In the genomic region with DNA sequence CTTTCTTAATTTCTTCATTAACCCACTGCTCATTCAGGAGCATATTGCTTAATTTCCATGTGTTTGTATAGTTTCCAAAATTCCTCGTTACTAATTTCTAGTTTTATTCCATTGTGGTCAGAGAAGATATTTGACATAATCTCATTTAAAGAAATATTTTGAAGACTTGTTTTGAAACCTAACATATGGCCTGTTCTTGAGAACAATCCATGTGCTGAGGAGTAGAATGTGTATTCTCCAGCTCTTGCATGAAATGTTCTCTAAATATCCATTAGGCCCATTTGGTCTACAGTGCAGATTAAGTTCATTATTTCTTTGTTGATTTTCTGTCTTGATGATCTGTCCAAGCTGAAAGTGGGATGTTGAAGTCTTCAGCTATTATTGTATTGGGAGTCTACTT, we compare ENCODE assay signal across 18 cellular contexts.
DNase-seq lines count a peak whose midpoint lies in the region; ATAC-seq, FAIRE-seq and TF ChIP-seq lines count a peak whose summit lies in the region.
"Had no signal": no experiment of that assay in that cellular context is flagged by ENCODE, and none has a peak within 500 bp of the region (broad histone marks: within the 10 kb centered on the region; RNA-seq: fewer than 3 reads in every experiment).

No MANE protein-coding gene starts in this region.

- H3K36me3 ChIP-seq in adipocyte (ENCODE audit: control insufficient read depth, insufficient read depth, low read length, severe bottlenecking), result no peaks in the 10 kb centered on the region
- no peaks in the 10 kb centered on the region for H3K36me3 ChIP-seq in kidney (ENCODE audit: control insufficient read depth in 1 of 2, insufficient read depth in 2 of 2, low read length in 2 of 2)
- no peaks in the 10 kb centered on the region for H3K36me3 ChIP-seq in lower lobe of right lung
- H3K36me3 ChIP-seq: BLaER1 had no signal

- DNase-seq in AG10803 (ENCODE audit: low read depth), result peak; percentile 71
- peak; percentile 64 for DNase-seq in adipocyte (ENCODE audit: low read depth)
- DNase-seq in fibroblast of mammary gland (ENCODE audit: low read depth), result peak; percentile 66
- DNase-seq in kidney, result no peak
- DNase-seq in lower lobe of right lung, result no peak
- DNase-seq in NOMO-1 (lab: John Stamatoyannopoulos, UW; ENCODE audit: unreplicated experiment in 2 of 2), result no peak
- DNase-seq: CD4-positive, alpha-beta memory T cell; DMS153; DMS79; GF-D8; HFFc6; KG1 had no signal

- H3K27ac ChIP-seq in kidney (ENCODE audit: low read depth in 2 of 2, low read length in 2 of 2) (no peak overlapping the region), lower lobe of right lung (no peak overlapping the region)
- H3K27ac ChIP-seq: BLaER1 had no signal

- FAIRE-seq in islet of Langerhans (lab: Jason Lieb, UNC), result peak; percentile 66
- FAIRE-seq in kidney (lab: Jason Lieb, UNC), result no peak
- FAIRE-seq: H54, HepG2 had no signal

- ATAC-seq in lower lobe of right lung, result no peak
- ATAC-seq: GM23338, HCT116, HepG2 had no signal

- no peaks in the 10 kb centered on the region for H3K27me3 ChIP-seq in adipocyte (replicated peaks; ENCODE audit: control insufficient read depth, insufficient read depth, low read length)
- no peaks in the 10 kb centered on the region for H3K27me3 ChIP-seq in lower lobe of right lung (ENCODE audit: low read depth)
- H3K27me3 ChIP-seq: BLaER1 had no signal

- no peak overlapping the region for H3K4me3 ChIP-seq in AG10803 (ENCODE audit: low read length)
- no peak overlapping the region for H3K4me3 ChIP-seq in adipocyte (ENCODE audit: low read length)
- no peak overlapping the region for H3K4me3 ChIP-seq in fibroblast of mammary gland (ENCODE audit: control insufficient read depth, low read depth, low read length)
- no peak overlapping the region for H3K4me3 ChIP-seq in kidney (ENCODE audit: low read length in 2 of 2)
- H3K4me3 ChIP-seq in lower lobe of right lung, result no peak overlapping the region
- H3K4me3 ChIP-seq: BLaER1, GM23338 had no signal

- H3K4me1 ChIP-seq in adipocyte (ENCODE audit: control insufficient read depth, insufficient read depth, low read length) (no peaks in the 10 kb centered on the region), kidney (ENCODE audit: control insufficient read depth in 1 of 2, insufficient read depth in 1 of 2, low read depth in 1 of 2, low read length in 2 of 2) (peaks cover 2 to 3% of the 10 kb centered on the region in 2 donors), lower lobe of right lung (no peaks in the 10 kb centered on the region)
- H3K4me1 ChIP-seq: BLaER1 had no signal

- H3K9me3 ChIP-seq in adipocyte (ENCODE audit: control insufficient read depth, low read length) (no peaks in the 10 kb centered on the region), kidney (ENCODE audit: control insufficient read depth in 1 of 2, low read length in 2 of 2) (peaks cover 0 to 3% of the 10 kb centered on the region in 2 donors), lower lobe of right lung (no peaks in the 10 kb centered on the region)
- H3K9me3 ChIP-seq: BLaER1 had no signal

- no peak for TF ChIP-seq CTCF in AG10803 (conservative IDR thresholded peaks at IDR 0.05; ENCODE audit: low read length)
- TF ChIP-seq CTCF in fibroblast of mammary gland (conservative IDR thresholded peaks at IDR 0.05; ENCODE audit: control insufficient read depth, insufficient read depth, low read depth, low read length), result no peak
- TF ChIP-seq CTCF in kidney (IDR thresholded peaks at IDR 0.05; ENCODE audit: borderline replicate concordance, extremely low read depth, insufficient read depth), result no peak
- TF ChIP-seq CTCF in lower lobe of right lung (IDR thresholded peaks at IDR 0.05), result no peak

- no peak overlapping the region for H3K9ac ChIP-seq in adipocyte (ENCODE audit: low read length)
- no peak overlapping the region for H3K9ac ChIP-seq in kidney (ENCODE audit: low read length in 2 of 2)
- H3K9ac ChIP-seq: BLaER1 had no signal

- intact Hi-C loops in kidney (cut with DNase I), result no loop called here
- intact Hi-C loops in lower lobe of right lung (cut with DNase I), result no loop called here

Comparison
In these comparisons a context has a peak if more than half of its experiments do, and no peak if none do; other contexts are left out.
1. DNase-seq: peak in AG10803 (single experiment), adipocyte (single experiment) and fibroblast of mammary gland (single experiment); none in kidney (single experiment), lower lobe of right lung (single experiment) and NOMO-1 (0 of 2).